In genomic region chr3:183490211-183490601, GRCh38 we compare ENCODE assay signal across 18 cellular contexts.
A peak's percentile ranks its signal among the peaks of the same experiment; 100 is the strongest.
DNase-seq lines count a peak whose midpoint lies in the region; ATAC-seq and TF ChIP-seq lines count a peak whose summit lies in the region.
"Had no signal": no experiment of that assay in that cellular context is flagged by ENCODE, and none has a peak within 500 bp of the region (broad histone marks: within the 10 kb centered on the region; RNA-seq: fewer than 3 reads in every experiment).

No MANE protein-coding gene starts in this region.

- H3K27ac Mint-ChIP-seq in chondrocyte (ENCODE audit: unreplicated experiment): peak overlapping the region; percentile 74
- no peak overlapping the region for H3K27ac Mint-ChIP-seq in stimulated activated naive CD8-positive, alpha-beta T cell treated with anti-CD3 and anti-CD28 coated beads, Interleukin-15, amount 100 ng/mL, for 72 hours

- no peak overlapping the region for H4K91ac ChIP-seq in neuronal stem cell (ENCODE audit: low read depth, low read length, poor library complexity)

- H3K4me3 ChIP-seq in ACC112 (ENCODE audit: low read depth, low read length) (no peak overlapping the region), HCT116 (replicated peaks in 1 of 2; ENCODE audit: low read depth in 1 of 2, low read length in 2 of 2) (no peak overlapping the region), mucosa of descending colon (no peak overlapping the region), neuronal stem cell (ENCODE audit: low read length in 2 of 2) (no peak overlapping the region)
- H3K4me3 ChIP-seq: breast epithelium, lower lobe of right lung, skin epidermis had no signal

- H4K8ac ChIP-seq in neuronal stem cell (ENCODE audit: low read depth, low read length): no peak overlapping the region

- H3K9ac ChIP-seq in HCT116 (ENCODE audit: low read length): no peak overlapping the region
- H3K9ac ChIP-seq in neuronal stem cell (ENCODE audit: low read depth, low read length, poor library complexity): no peak overlapping the region

- H2BK5ac ChIP-seq in neuronal stem cell (ENCODE audit: low read length): no peak overlapping the region

- TF ChIP-seq RAD21 in HCT116 (IDR thresholded peaks at IDR 0.05; ENCODE audit: low read depth): no peak

- no peak overlapping the region for H2AK5ac ChIP-seq in neuronal stem cell (ENCODE audit: low read depth, low read length)

- no peak overlapping the region for H3K14ac ChIP-seq in neuronal stem cell (ENCODE audit: low read length)

- peaks cover 5% of the 10 kb centered on the region for H3K27me3 Mint-ChIP-seq in chondrocyte (ENCODE audit: low read depth)
- no peaks in the 10 kb centered on the region for H3K27me3 Mint-ChIP-seq in stimulated activated naive CD8-positive, alpha-beta T cell treated with anti-CD3 and anti-CD28 coated beads, Interleukin-15, amount 100 ng/mL, for 72 hours
- H3K27me3 Mint-ChIP-seq: activated naive CD8-positive, alpha-beta T cell; T-cell had no signal

- no peaks in the 10 kb centered on the region for H3K36me3 ChIP-seq in ACC112 (ENCODE audit: insufficient read depth, low read length)
- no peaks in the 10 kb centered on the region for H3K36me3 ChIP-seq in HCT116 (ENCODE audit: control insufficient read depth in 1 of 2, insufficient read depth in 2 of 2, low read length in 2 of 2)
- H3K36me3 ChIP-seq in mucosa of descending colon (ENCODE audit: low read depth): no peaks in the 10 kb centered on the region
- no peaks in the 10 kb centered on the region for H3K36me3 ChIP-seq in neuronal stem cell (replicated peaks in 1 of 2; ENCODE audit: control insufficient read depth in 2 of 2, insufficient read depth in 2 of 2, low read length in 2 of 2)
- H3K36me3 ChIP-seq: BE2C, breast epithelium had no signal

- no peaks in the 10 kb centered on the region for H3K9me2 ChIP-seq in HCT116 (ENCODE audit: insufficient read depth)

- no peak for TF ChIP-seq POLR2A in HCT116 (IDR thresholded peaks at IDR 0.05; ENCODE audit: borderline replicate concordance, extremely low read depth, insufficient read depth, insufficient read length)

- CTCF ChIA-PET in HCT116 (lab: Charles Lee): interaction anchor here (0.7 to 2.2 kb wide), 2 partner anchors 11 to 277 kb away, joined by 3 to 9 read pairs; no protein-coding TSS in a partner anchor

- H3K9me3 ChIP-seq in HCT116 (ENCODE audit: control insufficient read depth in 1 of 2, insufficient read depth in 1 of 2, low read depth in 1 of 2, low read length in 2 of 2) (no peaks in the 10 kb centered on the region), mucosa of descending colon (no peaks in the 10 kb centered on the region), neuronal stem cell (replicated peaks in 1 of 2; ENCODE audit: control insufficient read depth in 2 of 2, insufficient read depth in 1 of 2, low read depth in 1 of 2, low read length in 2 of 2) (no peaks in the 10 kb centered on the region)
- H3K9me3 ChIP-seq: BE2C, breast epithelium, lower lobe of right lung had no signal

- H3K79me1 ChIP-seq in neuronal stem cell (ENCODE audit: low read depth, low read length): no peaks in the 10 kb centered on the region

- no peak for DNase-seq in HCT116 (ENCODE audit: low read depth, low spot score)
- DNase-seq in chondrocyte (ENCODE audit: low spot score): no peak
- no peak for DNase-seq in mucosa of descending colon
- DNase-seq in NCI-H748 treated with DMSO at 0.1 percent for 48 hours (lab: John Stamatoyannopoulos, UW): no peak
- no peak for DNase-seq in kidney tubule cell (ENCODE audit: low spot score)
- DNase-seq in neuronal stem cell (ENCODE audit: low spot score): no peak
- DNase-seq in stimulated activated naive CD8-positive, alpha-beta T cell treated with anti-CD3 and anti-CD28 coated beads, Interleukin-15, amount 100 ng/mL, for 72 hours: no peak
- DNase-seq: BE2C; effector CD4-positive, alpha-beta T cell; foreskin melanocyte; lower lobe of right lung; NCI-H1694 treated with DMSO at 0.1 percent for 48 hours; stimulated activated naive CD4-positive, alpha-beta T cell treated with Interleukin-2 at 50 U/mL for 16 hours had no signal

- intact Hi-C loops in HCT116 (cut with micrococcal nuclease): no loop called here
- intact Hi-C loops in mucosa of descending colon (cut with DNase I, micrococcal nuclease): no loop called here

- POLR2A ChIA-PET in HCT116 (lab: Charles Lee): no interaction called here

- BruUV-seq in HCT116 (replicated peaks; lab: Mats Ljungman, UMichigan): no TSS peak

- RAD21 ChIA-PET in HCT116 (lab: Charles Lee; ENCODE audit: low non-redundant PET in 1 of 2, low total read pairs in 2 of 2, uncharacterized antibody in 2 of 2, unreplicated experiment in 2 of 2): no interaction called here

- no peak overlapping the region for H3K18ac ChIP-seq in neuronal stem cell (ENCODE audit: low read length)

- no peak overlapping the region for H2BK15ac ChIP-seq in neuronal stem cell (ENCODE audit: low read length)

- no CpG with 5 or more reads among the region's 9 CpGs for WGBS in neuronal stem cell (ENCODE audit: extremely low coverage in 2 of 2, insufficient read length in 2 of 2, insufficient replicate concordance in 1 of 2), 2 donors

- no peaks in the 10 kb centered on the region for H3K36me3 Mint-ChIP-seq in chondrocyte (ENCODE audit: low read depth)

- peaks cover 10% of the 10 kb centered on the region for H3K4me1 ChIP-seq in ACC112 (ENCODE audit: control insufficient read depth, insufficient read depth, low read length, unreplicated experiment)
- H3K4me1 ChIP-seq in HCT116 (ENCODE audit: control insufficient read depth in 1 of 2, insufficient read depth in 2 of 2, low read length in 2 of 2): no peaks in the 10 kb centered on the region
- peaks cover 7% of the 10 kb centered on the region for H3K4me1 ChIP-seq in mucosa of descending colon (ENCODE audit: low read depth)
- peaks cover 3 to 4% of the 10 kb centered on the region in 2 donors for H3K4me1 ChIP-seq in neuronal stem cell (ENCODE audit: control insufficient read depth in 2 of 2, insufficient read depth in 1 of 2, low read depth in 1 of 2, low read length in 2 of 2)
- H3K4me1 ChIP-seq: BE2C, breast epithelium had no signal

- no peak overlapping the region for H2BK120ac ChIP-seq in neuronal stem cell (ENCODE audit: low read depth, low read length)

- no peak overlapping the region for H3K4ac ChIP-seq in neuronal stem cell (ENCODE audit: low read length)

- ATAC-seq in HCT116: peak; percentile 57; the same call in 1 of the 2 replicates
- ATAC-seq in mucosa of descending colon: peak; percentile 59
- no peak for ATAC-seq in stimulated activated naive CD8-positive, alpha-beta T cell treated with anti-CD3 and anti-CD28 coated beads, Interleukin-15, amount 100 ng/mL, for 72 hours

- H3K9me3 Mint-ChIP-seq in chondrocyte (ENCODE audit: low read depth): no peaks in the 10 kb centered on the region
- no peaks in the 10 kb centered on the region for H3K9me3 Mint-ChIP-seq in stimulated activated naive CD8-positive, alpha-beta T cell treated with anti-CD3 and anti-CD28 coated beads, Interleukin-15, amount 100 ng/mL, for 72 hours
- H3K9me3 Mint-ChIP-seq: T-cell had no signal

- H3K27ac ChIP-seq in ACC112 (ENCODE audit: low read depth, low read length): no peak overlapping the region; the same call in 1 of the 2 replicates
- H3K27ac ChIP-seq in HCT116 (ENCODE audit: low read depth, low read length): no peak overlapping the region
- no peak overlapping the region for H3K27ac ChIP-seq in neuronal stem cell (replicated peaks; ENCODE audit: low read length)
- H3K27ac ChIP-seq: breast epithelium, lower lobe of right lung had no signal

- H3K4me2 ChIP-seq in HCT116 (ENCODE audit: low read length): no peak overlapping the region
- H3K4me2 ChIP-seq in neuronal stem cell (ENCODE audit: insufficient read depth, low read length, poor library complexity, severe bottlenecking): no peak overlapping the region

- H3K4me1 Mint-ChIP-seq in chondrocyte (ENCODE audit: low read depth): peaks cover 39% of the 10 kb centered on the region
- H3K4me1 Mint-ChIP-seq in stimulated activated naive CD8-positive, alpha-beta T cell treated with anti-CD3 and anti-CD28 coated beads, Interleukin-15, amount 100 ng/mL, for 72 hours: peaks cover 12% of the 10 kb centered on the region

- no peak overlapping the region for H2BK12ac ChIP-seq in neuronal stem cell (ENCODE audit: low read length)

- H3K4me3 Mint-ChIP-seq in chondrocyte (ENCODE audit: unreplicated experiment): no peak overlapping the region
- H3K4me3 Mint-ChIP-seq in stimulated activated naive CD8-positive, alpha-beta T cell treated with anti-CD3 and anti-CD28 coated beads, Interleukin-15, amount 100 ng/mL, for 72 hours: no peak overlapping the region
- H3K4me3 Mint-ChIP-seq: activated naive CD8-positive, alpha-beta T cell had no signal

- H3K27me3 ChIP-seq in ACC112 (ENCODE audit: insufficient read depth, low read length) (no peaks in the 10 kb centered on the region; the same call in 1 of the 2 replicates), HCT116 (ENCODE audit: insufficient read depth, low read length) (no peaks in the 10 kb centered on the region), neuronal stem cell (ENCODE audit: control insufficient read depth in 3 of 3, insufficient read depth in 3 of 3, low read depth in 1 of 3, low read length in 3 of 3) (peaks cover 0 to 27% (median 0%) of the 10 kb centered on the region in 3 experiments)
- H3K27me3 ChIP-seq: BE2C, breast epithelium had no signal

- no peak overlapping the region for H3K23ac ChIP-seq in neuronal stem cell (ENCODE audit: low read depth, low read length, poor library complexity)

- TF ChIP-seq CTCF in HCT116 (IDR thresholded peaks at IDR 0.05 in 2 of 3, conservative IDR thresholded peaks at IDR 0.05 in 1 of 3; ENCODE audit: borderline replicate concordance in 1 of 3, insufficient read depth in 1 of 3, low read depth in 2 of 3, low read length in 2 of 3): no peak
- peak; percentile 14 for TF ChIP-seq CTCF in chondrocyte (IDR thresholded peaks at IDR 0.05)
- no peak for TF ChIP-seq CTCF in mucosa of descending colon (IDR thresholded peaks at IDR 0.05)

- H4K20me1 ChIP-seq in HCT116 (ENCODE audit: insufficient read depth): no peaks in the 10 kb centered on the region

- H3K79me2 ChIP-seq in ACC112 (ENCODE audit: control insufficient read depth, insufficient read depth, low read length, unreplicated experiment): no peaks in the 10 kb centered on the region
- no peaks in the 10 kb centered on the region for H3K79me2 ChIP-seq in HCT116 (ENCODE audit: insufficient read depth, low read length)

- H2AFZ ChIP-seq in ACC112 (ENCODE audit: low read length, unreplicated experiment) (peak overlapping the region; percentile 22), HCT116 (ENCODE audit: low read depth, low read length, poor library complexity, severe bottlenecking) (no peak overlapping the region), neuronal stem cell (ENCODE audit: low read length) (no peak overlapping the region)
